Comparison of ENCODE assay signal across 9 cellular contexts in the genomic region with DNA sequence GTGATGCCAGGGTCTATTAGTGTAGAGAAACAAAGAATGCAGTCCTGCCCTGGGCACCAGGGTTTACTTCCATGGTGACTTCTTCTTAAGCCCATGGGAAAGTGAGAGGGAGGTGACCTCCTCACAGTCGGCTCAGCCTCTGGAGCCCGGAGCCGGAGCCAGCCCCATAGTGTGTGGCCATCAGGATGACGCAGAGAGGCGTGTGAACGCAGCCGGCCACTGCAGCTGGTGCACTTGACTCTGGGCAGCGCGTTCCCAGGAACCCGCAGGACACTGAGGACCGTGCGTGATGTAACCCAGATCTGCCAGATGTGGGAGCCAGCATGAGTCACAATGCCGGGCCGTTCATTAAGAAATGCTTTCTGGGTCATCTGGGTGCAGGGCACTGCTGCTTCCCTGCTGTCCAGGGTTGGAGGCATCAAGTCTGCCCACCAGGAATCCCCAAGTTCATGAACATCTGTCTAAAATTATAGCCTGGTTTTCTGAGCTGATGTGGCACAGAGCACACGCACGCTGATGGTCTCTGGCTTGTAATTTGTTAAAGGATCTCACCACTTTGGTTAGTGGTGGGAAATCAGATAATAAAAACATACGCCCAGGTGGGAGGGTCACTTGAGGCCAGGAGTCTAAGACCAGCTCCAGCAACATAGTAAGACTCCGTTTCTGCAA.
DNase-seq lines count a peak whose midpoint lies in the region; ATAC-seq, FAIRE-seq and TF ChIP-seq lines count a peak whose summit lies in the region.
"Had no signal": no experiment of that assay in that cellular context is flagged by ENCODE, and none has a peak within 500 bp of the region (broad histone marks: within the 10 kb centered on the region; RNA-seq: fewer than 3 reads in every experiment).

No MANE protein-coding gene starts in this region.

- no peaks in the 10 kb centered on the region for H3K9me3 ChIP-seq in CD8-positive, alpha-beta T cell (ENCODE audit: low read length)
- H3K9me3 ChIP-seq in kidney (ENCODE audit: control insufficient read depth in 1 of 2, low read length in 2 of 2) (no peaks in the 10 kb centered on the region), spleen (peaks cover 0 to 10% (median 0%) of the 10 kb centered on the region in 8 donors)
- H3K9me3 ChIP-seq: HAP-1 had no signal

- TF ChIP-seq POLR2A in spleen (IDR thresholded peaks at IDR 0.05), result no peak

- no peak overlapping the region for H3K27ac ChIP-seq in CD8-positive, alpha-beta T cell (ENCODE audit: low read depth, low read length)
- H3K27ac ChIP-seq in kidney (ENCODE audit: low read depth in 2 of 2, low read length in 2 of 2), result peak overlapping the region; percentile 63 to 74
- peak overlapping the region in 3 of 8 donors; percentile 21 to 24 (median 23) for H3K27ac ChIP-seq in spleen

- H3K36me3 ChIP-seq in CD8-positive, alpha-beta T cell (ENCODE audit: insufficient read depth, low read length), result peaks cover 5% of the 10 kb centered on the region
- H3K36me3 ChIP-seq in bronchial epithelial cell (ENCODE audit: control insufficient read depth, insufficient read depth, low read length), result no peaks in the 10 kb centered on the region
- H3K36me3 ChIP-seq in kidney (ENCODE audit: control insufficient read depth in 1 of 2, insufficient read depth in 2 of 2, low read length in 2 of 2), result no peaks in the 10 kb centered on the region
- H3K36me3 ChIP-seq in spleen, result no peaks in the 10 kb centered on the region
- H3K36me3 ChIP-seq: HAP-1 had no signal

- peak overlapping the region; percentile 76 for H3K27ac Mint-ChIP-seq in CD8-positive, alpha-beta T cell

- no peak for ATAC-seq in CD8-positive, alpha-beta T cell
- no peak for ATAC-seq in GM21717 (IDR thresholded peaks at IDR 0.05; ENCODE audit: unreplicated experiment)

- FAIRE-seq in bronchial epithelial cell (lab: Jason Lieb, UNC) (no peak), kidney (lab: Jason Lieb, UNC) (no peak)

- 71 to 80% (median 77%) methylated on average over 5 to 18 of the region's 18 CpGs for WGBS in spleen, 5 donors

- intact Hi-C loops in CD8-positive, alpha-beta T cell (cut with DNase I, micrococcal nuclease), result loop anchor here in 1 of 2 experiments (10.0 kb wide), 1 partner anchor 426 kb away; no protein-coding TSS in a partner anchor
- intact Hi-C loops in kidney (cut with DNase I), result no loop called here
- intact Hi-C loops in spleen (cut with DNase I; ENCODE audit: low total_unique reads), result no loop called here

- peak overlapping the region; percentile 49 for H3K4me3 Mint-ChIP-seq in CD8-positive, alpha-beta T cell

- H3K27me3 Mint-ChIP-seq in CD8-positive, alpha-beta T cell (ENCODE audit: low read depth), result no peaks in the 10 kb centered on the region

- H3K4me3 ChIP-seq in CD8-positive, alpha-beta T cell (ENCODE audit: low read depth, low read length), result no peak overlapping the region
- H3K4me3 ChIP-seq in bronchial epithelial cell (ENCODE audit: low read depth, low read length) (no peak overlapping the region), kidney (ENCODE audit: low read length in 2 of 2) (peak overlapping the region; percentile 42 to 44), spleen (no peak overlapping the region)
- H3K4me3 ChIP-seq: HAP-1 had no signal

- TF ChIP-seq CTCF in CD8-positive, alpha-beta T cell (IDR thresholded peaks at IDR 0.05), result no peak
- no peak for TF ChIP-seq CTCF in bronchial epithelial cell (IDR thresholded peaks at IDR 0.05; ENCODE audit: insufficient read depth, low read length, severe bottlenecking)
- no peak for TF ChIP-seq CTCF in kidney (IDR thresholded peaks at IDR 0.05; ENCODE audit: borderline replicate concordance, extremely low read depth, insufficient read depth)
- no peak for TF ChIP-seq CTCF in spleen (IDR thresholded peaks at IDR 0.05 in 8 of 11, conservative IDR thresholded peaks at IDR 0.05 in 3 of 11)

- H3K4me1 Mint-ChIP-seq in CD8-positive, alpha-beta T cell (ENCODE audit: low read depth), result peaks cover 86% of the 10 kb centered on the region

- H3K27me3 ChIP-seq in CD8-positive, alpha-beta T cell (ENCODE audit: insufficient read depth, low read length), result no peaks in the 10 kb centered on the region
- H3K27me3 ChIP-seq in bronchial epithelial cell (ENCODE audit: control insufficient read depth, insufficient read depth, low read length) (no peaks in the 10 kb centered on the region), spleen (replicated peaks in 1 of 7) (no peaks in the 10 kb centered on the region)

- H3K36me3 Mint-ChIP-seq in CD8-positive, alpha-beta T cell, result peaks cover 25% of the 10 kb centered on the region

- peak in 1 of 7 experiments; percentile 42 for DNase-seq in CD8-positive, alpha-beta T cell
- DNase-seq in NCI-H2196 (lab: John Stamatoyannopoulos, UW; ENCODE audit: unreplicated experiment) (peak; percentile 71), bronchial epithelial cell (ENCODE audit: low read depth) (peak; percentile 49), kidney (peak; percentile 91), spleen (peak; percentile 81), GM19238 (ENCODE audit: insufficient read length, low spot score) (no peak)
- no peak for DNase-seq in stimulated activated CD4-positive, alpha-beta T cell treated with anti-CD3 and anti-CD28 coated beads, Interleukin-2, amount 100 ng/mL, for 24 hours

- POLR2A ChIA-PET in CD8-positive, alpha-beta T cell (lab: Charles Lee), result interaction anchor here (0.9 to 2.0 kb wide), 2 partner anchors 38 to 50 kb away, joined by 3 to 11 read pairs; no protein-coding TSS in a partner anchor

- CTCF ChIA-PET in CD8-positive, alpha-beta T cell (lab: Charles Lee), result interaction anchor here (0.6 to 2.7 kb wide), 5 partner anchors 10 to 116 kb away, joined by 3 to 13 read pairs (median 12); no protein-coding TSS in a partner anchor

- no peaks in the 10 kb centered on the region for H3K9me3 Mint-ChIP-seq in CD8-positive, alpha-beta T cell

- peaks cover 46% of the 10 kb centered on the region for H3K4me1 ChIP-seq in CD8-positive, alpha-beta T cell (ENCODE audit: insufficient read depth, low read length)
- peaks cover 4 to 26% of the 10 kb centered on the region in 2 donors for H3K4me1 ChIP-seq in kidney (ENCODE audit: control insufficient read depth in 1 of 2, insufficient read depth in 1 of 2, low read depth in 1 of 2, low read length in 2 of 2)
- peaks cover 8 to 73% (median 34%) of the 10 kb centered on the region in 6 donors for H3K4me1 ChIP-seq in spleen

- H3K9ac ChIP-seq in kidney (ENCODE audit: low read length in 2 of 2), result peak overlapping the region in 1 of 2 donors; percentile 29

Comparison
In these comparisons a context has a peak if more than half of its experiments do, and no peak if none do; other contexts are left out.
1. DNase-seq: peak in NCI-H2196 (single experiment), bronchial epithelial cell (single experiment), kidney (single experiment) and spleen (single experiment); none in GM19238 (single experiment) and stimulated activated CD4-positive, alpha-beta T cell treated with anti-CD3 and anti-CD28 coated beads, Interleukin-2, amount 100 ng/mL, for 24 hours (0 of 2).
2. H3K4me3 ChIP-seq: peak in kidney (2 of 2); none in CD8-positive, alpha-beta T cell (single experiment), bronchial epithelial cell (single experiment) and spleen (0 of 8).